In the genomic region with DNA sequence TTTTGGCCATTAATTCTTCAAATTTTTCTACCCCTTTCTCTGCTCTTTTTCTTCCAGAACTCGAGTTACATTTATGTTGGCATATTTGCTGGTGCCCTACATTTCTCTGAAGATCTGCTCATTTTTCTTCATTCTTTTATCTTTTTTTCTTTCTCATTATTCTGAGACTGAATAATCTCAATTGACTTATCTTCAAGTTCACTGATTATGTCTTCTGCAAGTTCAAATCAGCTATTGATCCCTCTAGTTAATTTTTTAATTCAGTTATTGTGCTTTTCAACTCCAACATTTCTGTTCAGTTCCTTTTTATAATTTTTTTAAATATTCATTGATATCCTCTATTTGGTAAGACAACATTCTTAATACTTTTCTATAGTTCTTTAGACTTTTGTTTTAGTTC, we compare ENCODE assay signal across 9 cellular contexts. TPM values are rescaled to one million over a fixed set of nuclear protein-coding genes. Genes with fewer than 3 reads are reported as not detected.
"Had no signal": no experiment of that assay in that cellular context is flagged by ENCODE, and none has a peak within 500 bp of the region (broad histone marks: within the 10 kb centered on the region; RNA-seq: fewer than 3 reads in every experiment).

No MANE protein-coding gene starts in this region.

- DNase-seq: H9, HCEC 1CT, KG1 had no signal

- H3K4me3 Mint-ChIP-seq: GM23338, H9 had no signal

- H3K27ac Mint-ChIP-seq: GM23338, H9 had no signal

- ATAC-seq: GM23338 had no signal

- FAIRE-seq: H1, H54, HTR-8/SVneo had no signal

- H3K4me3 ChIP-seq: GM23338 had no signal

- H3K36me3 Mint-ChIP-seq: IgD-negative memory B cell had no signal

- H2AFZ ChIP-seq: GM23338 had no signal

- H3K4me2 ChIP-seq: GM23338 had no signal

RNA-seq across cellular contexts. Expression of a gene that starts 3.2 kb away (rescaled TPM):
- total RNA-seq: GM23338, HT-29 had no signal
- polyA plus RNA-seq: IgD-negative memory B cell had no signal
